ENCODE assay signal across 15 cellular contexts in genomic region chr3:189392969-189393368, GRCh38.
A peak's percentile ranks its signal among the peaks of the same experiment; 100 is the strongest.
DNase-seq lines count a peak whose midpoint lies in the region; ATAC-seq and TF ChIP-seq lines count a peak whose summit lies in the region.
"Had no signal": no experiment of that assay in that cellular context is flagged by ENCODE, and none has a peak within 500 bp of the region (broad histone marks: within the 10 kb centered on the region; RNA-seq: fewer than 3 reads in every experiment).

No MANE protein-coding gene starts in this region.

- DNase-seq in SIG-M5 treated with dmso at 0.1 percent for 504 hours (lab: John Stamatoyannopoulos, UW; ENCODE audit: unreplicated experiment) (peak; percentile 46), SIG-M5 (lab: John Stamatoyannopoulos, UW) (no peak), islet precursor cell (peak; percentile 80), type B pancreatic cell (ENCODE audit: extremely low spot score, unreplicated experiment) (no peak), T-cell (no peak), NK-92 (lab: John Stamatoyannopoulos, UW; ENCODE audit: unreplicated experiment) (no peak)
- no peak for DNase-seq in activated naive CD8-positive, alpha-beta T cell treated with anti-CD3 and anti-CD28 coated beads for 36 hours
- DNase-seq: ACHN; activated CD4-positive, CD25-positive, alpha-beta regulatory T cell; brain microvascular endothelial cell; DMS153; HFFc6; naive thymus-derived CD4-positive, alpha-beta T cell had no signal

- H3K36me3 Mint-ChIP-seq in T-helper 1 cell treated with Interleukin-12 subunit alpha and Interleukin-12 subunit beta and Interleukin-4 antibody, amounts not matched to agents 30 μg/mL and 1 μg/mL, for 36 hours (ENCODE audit: low read depth), result peaks cover 22% of the 10 kb centered on the region
- H3K36me3 Mint-ChIP-seq in type B pancreatic cell, result peaks cover 4% of the 10 kb centered on the region
- no peaks in the 10 kb centered on the region for H3K36me3 Mint-ChIP-seq in T-cell
- H3K36me3 Mint-ChIP-seq in activated naive CD8-positive, alpha-beta T cell treated with anti-CD3 and anti-CD28 coated beads for 36 hours, result peaks cover 1% of the 10 kb centered on the region

- POLR2A ChIA-PET in T-cell (lab: Charles Lee), result no interaction called here

- H3K27me3 Mint-ChIP-seq in T-helper 1 cell treated with Interleukin-12 subunit alpha and Interleukin-12 subunit beta and Interleukin-4 antibody, amounts not matched to agents 30 μg/mL and 1 μg/mL, for 36 hours (ENCODE audit: low read depth), result no peaks in the 10 kb centered on the region
- peaks cover 4% of the 10 kb centered on the region for H3K27me3 Mint-ChIP-seq in type B pancreatic cell
- peaks cover 0 to 1% of the 10 kb centered on the region in 2 donors for H3K27me3 Mint-ChIP-seq in T-cell
- H3K27me3 Mint-ChIP-seq in activated naive CD8-positive, alpha-beta T cell treated with anti-CD3 and anti-CD28 coated beads for 36 hours, result no peaks in the 10 kb centered on the region

- CTCF ChIA-PET in T-cell (lab: Charles Lee), result no interaction called here

- peak overlapping the region; percentile 62 for H3K27ac Mint-ChIP-seq in T-helper 1 cell treated with Interleukin-12 subunit alpha and Interleukin-12 subunit beta and Interleukin-4 antibody, amounts not matched to agents 30 μg/mL and 1 μg/mL, for 36 hours
- H3K27ac Mint-ChIP-seq in type B pancreatic cell (peak overlapping the region; percentile 91), T-cell (no peak overlapping the region)
- H3K27ac Mint-ChIP-seq in activated naive CD8-positive, alpha-beta T cell treated with anti-CD3 and anti-CD28 coated beads for 36 hours, result no peak overlapping the region
- H3K27ac Mint-ChIP-seq: activated T-cell treated with anti-CD3 and anti-CD28 coated beads, Interleukin-2, amount 50 U/mL, for 72 hours; HFFc6 had no signal

- no peak for ATAC-seq in T-cell (replicated peaks in 1 of 4)

- H3K9me3 Mint-ChIP-seq in T-helper 1 cell treated with Interleukin-12 subunit alpha and Interleukin-12 subunit beta and Interleukin-4 antibody, amounts not matched to agents 30 μg/mL and 1 μg/mL, for 36 hours, result peaks cover 19% of the 10 kb centered on the region
- H3K9me3 Mint-ChIP-seq in type B pancreatic cell (peaks cover 5% of the 10 kb centered on the region), T-cell (no peaks in the 10 kb centered on the region)
- no peaks in the 10 kb centered on the region for H3K9me3 Mint-ChIP-seq in activated naive CD8-positive, alpha-beta T cell treated with anti-CD3 and anti-CD28 coated beads for 36 hours
- H3K9me3 Mint-ChIP-seq: activated T-cell treated with anti-CD3 and anti-CD28 coated beads, Interleukin-2, amount 50 U/mL, for 72 hours had no signal

- no peak overlapping the region for H3K4me3 Mint-ChIP-seq in T-helper 1 cell treated with Interleukin-12 subunit alpha and Interleukin-12 subunit beta and Interleukin-4 antibody, amounts not matched to agents 30 μg/mL and 1 μg/mL, for 36 hours
- H3K4me3 Mint-ChIP-seq in type B pancreatic cell (peak overlapping the region; percentile 31), T-cell (no peak overlapping the region)
- no peak overlapping the region for H3K4me3 Mint-ChIP-seq in activated naive CD8-positive, alpha-beta T cell treated with anti-CD3 and anti-CD28 coated beads for 36 hours
- H3K4me3 Mint-ChIP-seq: activated T-cell treated with anti-CD3 and anti-CD28 coated beads, Interleukin-2, amount 50 U/mL, for 72 hours; HFFc6; naive thymus-derived CD4-positive, alpha-beta T cell had no signal

- no peak for TF ChIP-seq CTCF in type B pancreatic cell (conservative IDR thresholded peaks at IDR 0.05)

- peaks cover 30% of the 10 kb centered on the region for H3K4me1 Mint-ChIP-seq in T-helper 1 cell treated with Interleukin-12 subunit alpha and Interleukin-12 subunit beta and Interleukin-4 antibody, amounts not matched to agents 30 μg/mL and 1 μg/mL, for 36 hours (ENCODE audit: low read depth)
- H3K4me1 Mint-ChIP-seq in type B pancreatic cell (ENCODE audit: unreplicated experiment) (peaks cover 4% of the 10 kb centered on the region), T-cell (peaks cover 9 to 13% (median 9%) of the 10 kb centered on the region in 3 donors)
- H3K4me1 Mint-ChIP-seq in activated naive CD8-positive, alpha-beta T cell treated with anti-CD3 and anti-CD28 coated beads for 36 hours, result peaks cover 6% of the 10 kb centered on the region

Comparison
In these comparisons a context has a peak if more than half of its experiments do, and no peak if none do; other contexts are left out.
1. DNase-seq: peak in SIG-M5 treated with dmso at 0.1 percent for 504 hours (single experiment) and islet precursor cell (single experiment); none in SIG-M5 (single experiment), type B pancreatic cell (single experiment), T-cell (0 of 34), NK-92 (single experiment) and activated naive CD8-positive, alpha-beta T cell treated with anti-CD3 and anti-CD28 coated beads for 36 hours (single experiment).
2. H3K27ac Mint-ChIP-seq: peak in T-helper 1 cell treated with Interleukin-12 subunit alpha and Interleukin-12 subunit beta and Interleukin-4 antibody, amounts not matched to agents 30 μg/mL and 1 μg/mL, for 36 hours (single experiment) and type B pancreatic cell (single experiment); none in T-cell (0 of 2) and activated naive CD8-positive, alpha-beta T cell treated with anti-CD3 and anti-CD28 coated beads for 36 hours (single experiment).